8 cellular contexts compared by ENCODE assay signal in the genomic region with DNA sequence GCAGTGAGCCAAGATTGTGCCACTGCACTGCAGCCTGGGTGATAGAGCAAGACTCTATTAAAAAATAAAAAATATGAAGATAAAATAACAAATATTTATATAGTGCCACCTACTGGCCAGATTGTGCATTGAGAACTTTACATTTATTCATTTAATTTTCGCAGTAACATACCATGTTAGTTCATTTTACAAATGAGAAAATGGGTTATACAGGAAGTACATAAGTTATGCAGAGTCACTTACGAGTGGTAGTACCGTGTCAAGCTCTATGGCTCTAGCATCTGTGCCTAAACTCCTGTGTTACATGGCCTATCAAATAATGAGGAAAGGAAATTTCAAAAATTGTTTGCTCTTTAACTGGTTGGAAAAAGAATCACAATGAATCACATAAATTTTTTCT. TPM values are rescaled to one million over a fixed set of nuclear protein-coding genes. Genes with fewer than 3 reads are reported as not detected.
A peak's percentile ranks its signal among the peaks of the same experiment; 100 is the strongest.
DNase-seq lines count a peak whose midpoint lies in the region; ATAC-seq and TF ChIP-seq lines count a peak whose summit lies in the region.

No MANE protein-coding gene starts in this region.

- no peak overlapping the region for H3K4me3 Mint-ChIP-seq in stimulated activated effector memory CD8-positive, alpha-beta T cell treated with anti-CD3 and anti-CD28 coated beads, Interleukin-12 subunit alpha, Interleukin-12 subunit beta, amount 100 ng/mL, for 72 hours

- H3K27ac Mint-ChIP-seq in stimulated activated effector memory CD8-positive, alpha-beta T cell treated with anti-CD3 and anti-CD28 coated beads, Interleukin-12 subunit alpha, Interleukin-12 subunit beta, amount 100 ng/mL, for 72 hours, result peak overlapping the region; percentile 74

- H3K9me3 Mint-ChIP-seq in stimulated activated effector memory CD8-positive, alpha-beta T cell treated with anti-CD3 and anti-CD28 coated beads, Interleukin-12 subunit alpha, Interleukin-12 subunit beta, amount 100 ng/mL, for 72 hours, result no peaks in the 10 kb centered on the region

- no peaks in the 10 kb centered on the region for H3K4me1 Mint-ChIP-seq in stimulated activated effector memory CD8-positive, alpha-beta T cell treated with anti-CD3 and anti-CD28 coated beads, Interleukin-12 subunit alpha, Interleukin-12 subunit beta, amount 100 ng/mL, for 72 hours

- DNase-seq in AG08396 (ENCODE audit: low spot score), result peak; percentile 14
- peak; percentile 52 for DNase-seq in SK-MEL-5 (ENCODE audit: low read depth, low spot score)
- peak; percentile 44 for DNase-seq in fibroblast of villous mesenchyme (ENCODE audit: low read depth)
- DNase-seq in stimulated activated effector memory CD8-positive, alpha-beta T cell treated with anti-CD3 and anti-CD28 coated beads, Interleukin-12 subunit alpha, Interleukin-12 subunit beta, amount 100 ng/mL, for 72 hours (ENCODE audit: low spot score in 2 of 2), result no peak
- no peak for DNase-seq in T-helper 9 cell
- no peak for DNase-seq in GDM1 (lab: John Stamatoyannopoulos, UW)

- H3K4me3 ChIP-seq in fibroblast of villous mesenchyme (ENCODE audit: low read depth, low read length), result no peak overlapping the region

- in situ Hi-C loops in SK-MEL-5 (cut with HindIII; ENCODE audit: low pct_unique_long_range_greater_than_20kb, low sequenced_read_pairs), result no loop called here

- ATAC-seq in stimulated activated effector memory CD8-positive, alpha-beta T cell treated with anti-CD3 and anti-CD28 coated beads, Interleukin-12 subunit alpha, Interleukin-12 subunit beta, amount 100 ng/mL, for 72 hours, result no peak
- ATAC-seq in GM18870 (IDR thresholded peaks at IDR 0.05; ENCODE audit: unreplicated experiment), result no peak

- peaks cover 100% of the 10 kb centered on the region for H3K36me3 Mint-ChIP-seq in stimulated activated effector memory CD8-positive, alpha-beta T cell treated with anti-CD3 and anti-CD28 coated beads, Interleukin-12 subunit alpha, Interleukin-12 subunit beta, amount 100 ng/mL, for 72 hours

- TF ChIP-seq CTCF in GM12873 (IDR thresholded peaks at IDR 0.05; ENCODE audit: insufficient read depth, low read depth, low read length, missing control alignments), result peak; percentile 36
- peak; percentile 45 for TF ChIP-seq CTCF in fibroblast of villous mesenchyme (IDR thresholded peaks at IDR 0.05; ENCODE audit: insufficient read depth, low read depth, low read length)

RNA-seq across cellular contexts. Expression of a gene that starts 27.9 kb away (rescaled TPM):
- total RNA-seq in SK-MEL-5 (2014; rRNA removed; shearing (Covaris generic)), result 29.6 and 37.0 TPM in 2 replicates
- polyA plus RNA-seq in SK-MEL-5 (2015; cell fraction: cytosol; rRNA removed), result 6.0 and 11.3 TPM in 2 replicates
- 23.9 and 27.2 TPM in 2 replicates for polyA plus RNA-seq in SK-MEL-5 (2015; cell fraction: nucleus; rRNA removed)
- 43.8 and 51.0 TPM in 2 replicates for total RNA-seq in fibroblast of villous mesenchyme

Comparison
In these comparisons a context has a peak if more than half of its experiments do, and no peak if none do; other contexts are left out.
1. DNase-seq: peak in AG08396 (single experiment), SK-MEL-5 (single experiment) and fibroblast of villous mesenchyme (single experiment); none in stimulated activated effector memory CD8-positive, alpha-beta T cell treated with anti-CD3 and anti-CD28 coated beads, Interleukin-12 subunit alpha, Interleukin-12 subunit beta, amount 100 ng/mL, for 72 hours (0 of 2), T-helper 9 cell (single experiment) and GDM1 (single experiment).